In genomic region chr3:43192028-43192427, GRCh38 we compare ENCODE assay signal across 9 cellular contexts.
"Had no signal": no experiment of that assay in that cellular context is flagged by ENCODE, and none has a peak within 500 bp of the region (broad histone marks: within the 10 kb centered on the region; RNA-seq: fewer than 3 reads in every experiment).

No MANE protein-coding gene starts in this region.

- H3K27me3 ChIP-seq: esophagus muscularis mucosa, transverse colon had no signal

- H3K9me3 Mint-ChIP-seq: activated T-helper 1 cell treated with anti-CD3 and anti-CD28 coated beads, Interleukin-12 subunit alpha, Interleukin-12 subunit beta, Interleukin-2, Interleukin-4 antibody, amounts not matched to agents 30 ng/mL and 10 ng/mL and 1 ng/mL, durations not matched to agents 14 hours and 24 hours and 36 hours had no signal

- H3K36me3 ChIP-seq: esophagus muscularis mucosa, transverse colon had no signal

- H3K9me3 ChIP-seq: esophagus muscularis mucosa, transverse colon had no signal

- H3K27ac Mint-ChIP-seq: activated T-helper 1 cell treated with anti-CD3 and anti-CD28 coated beads, Interleukin-12 subunit alpha, Interleukin-12 subunit beta, Interleukin-2, Interleukin-4 antibody, amounts not matched to agents 30 ng/mL and 10 ng/mL and 1 ng/mL, durations not matched to agents 14 hours and 24 hours and 36 hours had no signal

- H3K4me3 Mint-ChIP-seq: activated T-helper 1 cell treated with anti-CD3 and anti-CD28 coated beads, Interleukin-12 subunit alpha, Interleukin-12 subunit beta, Interleukin-2, Interleukin-4 antibody, amounts not matched to agents 30 ng/mL and 10 ng/mL and 1 ng/mL, durations not matched to agents 14 hours and 24 hours and 36 hours had no signal

- DNase-seq: activated CD4-positive, CD25-positive, alpha-beta regulatory T cell treated with anti-CD3 and anti-CD28 coated beads, Interleukin-2, amount 50 U/mL, for 72 hours; activated naive CD4-positive, alpha-beta T cell treated with anti-CD3 and anti-CD28 coated beads, Interleukin-2, amount 50 U/mL, for 16 hours; hypothalamus; retina; stimulated activated CD4-positive, alpha-beta T cell treated with anti-CD3 and anti-CD28 coated beads, Interleukin-15, amount 100 ng/mL, for 24 hours; stimulated activated CD4-positive, alpha-beta T cell treated with anti-CD3 and anti-CD28 coated beads, Interleukin-4, amount 100 ng/mL, for 24 hours; transverse colon had no signal

- H3K4me3 ChIP-seq: esophagus muscularis mucosa, transverse colon had no signal

- H3K27ac ChIP-seq: esophagus muscularis mucosa, transverse colon had no signal
